Comparison of ENCODE assay signal across 16 cellular contexts in the genomic region with DNA sequence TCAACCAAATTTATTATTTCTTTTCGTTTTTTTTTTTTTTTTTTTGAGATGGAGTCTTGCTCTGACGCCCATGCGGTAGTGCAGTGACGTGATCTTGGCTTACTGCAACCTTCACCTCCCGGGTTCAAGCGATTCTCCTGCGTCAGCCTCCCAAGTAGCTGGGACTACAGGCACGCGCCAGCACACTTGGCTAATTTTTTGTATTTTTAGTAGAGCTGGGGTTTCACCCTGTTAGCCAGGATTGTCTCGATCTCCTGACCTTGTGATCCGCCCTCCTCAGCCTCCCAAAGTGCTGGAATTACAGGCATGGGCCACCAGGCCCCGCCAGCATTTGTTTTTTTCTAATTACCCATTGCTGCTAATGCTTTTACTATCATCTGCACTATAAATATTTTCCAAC. TPM values are rescaled to one million over a fixed set of nuclear protein-coding genes. Genes with fewer than 3 reads are reported as not detected.
DNase-seq lines count a peak whose midpoint lies in the region; FAIRE-seq and TF ChIP-seq lines count a peak whose summit lies in the region.
"Not testable (repeated sequence)": the region's sequence is repeated elsewhere in the genome, so short reads cannot be mapped to it uniquely, and the experiment has no call there.
"Had no signal": no experiment of that assay in that cellular context is flagged by ENCODE, and none has a peak within 500 bp of the region (broad histone marks: within the 10 kb centered on the region; RNA-seq: fewer than 3 reads in every experiment).

No MANE protein-coding gene starts in this region.

- WGBS in adrenal gland, 4 donors = 69 to 73% (median 71%) methylated on average over 12 of the region's 12 CpGs
- 52 to 79% methylated on average over 12 of the region's 12 CpGs for WGBS in testis, 2 donors

- not testable (repeated sequence) for H3K9ac ChIP-seq in kidney (ENCODE audit: low read length in 2 of 2)

- H3K27ac ChIP-seq in adrenal gland; kidney (ENCODE audit: low read depth in 2 of 2, low read length in 2 of 2); testis: not testable (repeated sequence)
- H3K27ac ChIP-seq in left ventricle myocardium inferior (replicated peaks) = peak overlapping the region; percentile 34
- peak overlapping the region in 1 of 2 donors; percentile 32 for H3K27ac ChIP-seq in uterus

- not testable (repeated sequence) for H3K4me3 ChIP-seq in adrenal gland; fibroblast of villous mesenchyme (ENCODE audit: low read depth, low read length); left ventricle myocardium inferior; kidney (ENCODE audit: low read length in 2 of 2); testis; uterus

- not testable (repeated sequence) for H3K9me3 ChIP-seq in adrenal gland (replicated peaks in 1 of 3); left ventricle myocardium inferior (replicated peaks); kidney (ENCODE audit: control insufficient read depth in 1 of 2, low read length in 2 of 2); testis; uterus

- not testable (repeated sequence) for H3K27me3 ChIP-seq in adrenal gland; left ventricle myocardium inferior (ENCODE audit: low read depth); testis; uterus

- intact Hi-C loops in adrenal gland (cut with DNase I); left ventricle myocardium inferior (cut with micrococcal nuclease); kidney (cut with DNase I); posterior vena cava (cut with DNase I); testis (cut with DNase I; ENCODE audit: low total_unique reads); uterus (cut with DNase I; ENCODE audit: low total_unique reads): not testable (repeated sequence)

- DNase-seq in adrenal gland (peak in 6 of 7 donors; percentile 16 to 70 (median 33)), fibroblast of villous mesenchyme (ENCODE audit: low read depth) (peak; percentile 26), kidney (peak; percentile 81), posterior vena cava (ENCODE audit: low spot score) (peak; percentile 85), testis (peak; percentile 14), uterus (peak; percentile 15 to 19)
- not testable (repeated sequence) for DNase-seq in left ventricle myocardium inferior

- H3K4me1 ChIP-seq in adrenal gland (replicated peaks in 1 of 2); left ventricle myocardium inferior; kidney (ENCODE audit: control insufficient read depth in 1 of 2, insufficient read depth in 1 of 2, low read depth in 1 of 2, low read length in 2 of 2); testis; uterus: not testable (repeated sequence)

- TF ChIP-seq POLR2A in adrenal gland (IDR thresholded peaks at IDR 0.05); testis (IDR thresholded peaks at IDR 0.05); uterus (IDR thresholded peaks at IDR 0.05): not testable (repeated sequence)

- TF ChIP-seq CTCF in adrenal gland (IDR thresholded peaks at IDR 0.05); fibroblast of villous mesenchyme (IDR thresholded peaks at IDR 0.05; ENCODE audit: insufficient read depth, low read depth, low read length); left ventricle myocardium inferior (IDR thresholded peaks at IDR 0.05; ENCODE audit: borderline replicate concordance); kidney (IDR thresholded peaks at IDR 0.05; ENCODE audit: borderline replicate concordance, extremely low read depth, insufficient read depth); testis (IDR thresholded peaks at IDR 0.05); uterus (IDR thresholded peaks at IDR 0.05): not testable (repeated sequence)

- not testable (repeated sequence) for H3K36me3 ChIP-seq in adrenal gland (replicated peaks in 1 of 2); left ventricle myocardium inferior; kidney (ENCODE audit: control insufficient read depth in 1 of 2, insufficient read depth in 2 of 2, low read length in 2 of 2); testis (ENCODE audit: low read depth, missing control alignments); uterus

- not testable (repeated sequence) for FAIRE-seq in kidney (lab: Jason Lieb, UNC)

RNA-seq across cellular contexts. Expression of a gene that starts 26.5 kb away (rescaled TPM):
- total RNA-seq in adrenal gland = not detected
- polyA plus RNA-seq in adrenal gland = not detected
- under 0.01 TPM in 1 of 2 replicates, not detected in the other for total RNA-seq in fibroblast of villous mesenchyme
- total RNA-seq in left ventricle myocardium inferior = not detected
- total RNA-seq in kidney = not detected
- polyA plus RNA-seq in kidney (ENCODE audit: insufficient read depth, low read depth, low replicate concordance) = not detected
- under 1 TPM in 1 of 2 donors, not detected in 1; 0.14 TPM for total RNA-seq in posterior vena cava
- total RNA-seq in testis = 10 to 100 TPM; 45.9 to 47.5 TPM
- polyA plus RNA-seq in testis (ENCODE audit: insufficient read depth, low read depth, low replicate concordance) = 211 TPM
- under 1 TPM in 1 of 4 donors, not detected in 3; 0.07 TPM for total RNA-seq in uterus
- total RNA-seq: A673; CD4-positive, alpha-beta memory T cell; CD4-positive, CD25-positive, alpha-beta regulatory T cell; CD8-positive, alpha-beta memory T cell; Daoy; G401; GM12878 had no signal
- polyA plus RNA-seq: AG04450; CD14-positive monocyte; CD4-positive, alpha-beta memory T cell; CD4-positive, CD25-positive, alpha-beta regulatory T cell; CD8-positive, alpha-beta memory T cell had no signal

RNA-seq across cellular contexts. Expression of a gene that starts 47.5 kb away (rescaled TPM):
- 10 to 100 TPM; 12.7 to 63.1 (median 17.8) TPM for total RNA-seq in adrenal gland
- 10 to 100 TPM in 2 of 3 donors, 1 to 10 TPM in 1; 7.7 to 30.1 (median 11.5) TPM for polyA plus RNA-seq in adrenal gland
- 30.6 and 53.5 TPM in 2 replicates for total RNA-seq in fibroblast of villous mesenchyme
- total RNA-seq in left ventricle myocardium inferior = 7.1 TPM
- total RNA-seq in kidney = 26.9 TPM
- polyA plus RNA-seq in kidney (ENCODE audit: insufficient read depth, low read depth, low replicate concordance) = 12.8 TPM
- 10 to 100 TPM; 30.2 to 31.4 TPM for total RNA-seq in posterior vena cava
- total RNA-seq in testis = 10 to 100 TPM; 33.0 to 34.1 TPM
- 33.2 TPM for polyA plus RNA-seq in testis (ENCODE audit: insufficient read depth, low read depth, low replicate concordance)
- 10 to 100 TPM; 11.2 to 49.6 (median 33.4) TPM for total RNA-seq in uterus

Comparison
In these comparisons a context has a peak if more than half of its experiments do, and no peak if none do; other contexts are left out.
1. RNA of a gene that starts 26.5 kb away (total RNA-seq): 45.9 to 47.5 TPM in testis; 0.14 TPM in posterior vena cava, not detected in kidney (single experiment), not detected in adrenal gland, under 0.01 TPM in fibroblast of villous mesenchyme, not detected in left ventricle myocardium inferior (single experiment) and 0.07 TPM in uterus; every median in the first group is over 10 times any median in the second.